1 cellular context compared by ENCODE assay signal in genomic region chr17:40417609-40418427, GRCh38.
A peak's percentile ranks its signal among the peaks of the same experiment; 100 is the strongest.
TF ChIP-seq lines count a peak whose summit lies in the region.

TOP2A (minus strand) TSS chr17:40417896; CDS start chr17:40417791, 105 bp downstream.

TF ChIP-seq in HEK293, 187 proteins besides CTCF, POLR2A, EP300 and RAD21 (continued from another document):
- TF ChIP-seq ZNF639 (tag by site-specific recombination; IDR thresholded peaks at IDR 0.05) (0 out of 2 replicates have a peak, but pooled peaks have one; percentile 14), ZNF792 (tag by site-specific recombination; IDR thresholded peaks at IDR 0.05) (peak; percentile 59; the same call in 1 of the 2 replicates), WT1 (tag by site-specific recombination; IDR thresholded peaks at IDR 0.05) (peak; percentile 57; the same call in 1 of the 2 replicates), TRIM28 (IDR thresholded peaks at IDR 0.05; ENCODE audit: borderline replicate concordance, low read length) (peak; percentile 10; the same call in 1 of the 2 replicates), ZNF394 (tag by site-specific recombination; IDR thresholded peaks at IDR 0.05; ENCODE audit: borderline replicate concordance) (peak; percentile 89), GLIS1 (tag by site-specific recombination; IDR thresholded peaks at IDR 0.05) (0 out of 2 replicates have a peak, but pooled peaks have one; percentile 28), HIC1 (tag by site-specific recombination; IDR thresholded peaks at IDR 0.05) (no peak), OVOL3 (tag by site-specific recombination; IDR thresholded peaks at IDR 0.05) (no peak), ZNF214 (tag by site-specific recombination; IDR thresholded peaks at IDR 0.05; ENCODE audit: borderline replicate concordance) (no peak), ZNF354C (tag by site-specific recombination; IDR thresholded peaks at IDR 0.05; ENCODE audit: borderline replicate concordance, low read depth) (no peak), ZNF132 (tag by site-specific recombination; IDR thresholded peaks at IDR 0.05; ENCODE audit: borderline replicate concordance) (no peak), FEZF1 (tag by site-specific recombination; IDR thresholded peaks at IDR 0.05) (peak; percentile 85), ZNF121 (tag by site-specific recombination; IDR thresholded peaks at IDR 0.05) (no peak), ZNF324 (tag by site-specific recombination; IDR thresholded peaks at IDR 0.05) (no peak), KLF7 (tag by site-specific recombination; IDR thresholded peaks at IDR 0.05; ENCODE audit: borderline replicate concordance) (0 out of 2 replicates have a peak, but pooled peaks have one; percentile 62), ZNF266 (tag by site-specific recombination; IDR thresholded peaks at IDR 0.05; ENCODE audit: low read depth) (no peak), ZNF169 (tag by site-specific recombination; IDR thresholded peaks at IDR 0.05) (no peak), ZNF311 (tag by site-specific recombination; IDR thresholded peaks at IDR 0.05; ENCODE audit: borderline replicate concordance) (no peak), ZNF843 (tag by site-specific recombination; IDR thresholded peaks at IDR 0.05) (no peak), ZNF501 (tag by site-specific recombination; IDR thresholded peaks at IDR 0.05) (peak; percentile 60; the same call in 1 of the 2 replicates), ZNF510 (tag by site-specific recombination; IDR thresholded peaks at IDR 0.05; ENCODE audit: insufficient replicate concordance) (no peak), ZNF335 (tag by site-specific recombination; conservative IDR thresholded peaks at IDR 0.05) (peak; percentile 99), ZBTB17 (tag by site-specific recombination; IDR thresholded peaks at IDR 0.05) (peak; percentile 85), ZNF704 (tag by site-specific recombination; IDR thresholded peaks at IDR 0.05) (peak; percentile 73; the same call in 1 of the 2 replicates), ZNF561 (tag by site-specific recombination; IDR thresholded peaks at IDR 0.05; ENCODE audit: borderline replicate concordance) (0 out of 2 replicates have a peak, but pooled peaks have one; percentile 22), ZBTB8A (tag by site-specific recombination; IDR thresholded peaks at IDR 0.05) (peak; percentile 34; the same call in 1 of the 2 replicates)
